ENCODE assay signal across 1 cellular context in genomic region chr11:46718155-46719019, GRCh38.
TF ChIP-seq lines count a peak whose summit lies in the region.

No MANE protein-coding gene starts in this region.

TF ChIP-seq in HepG2, 621 proteins besides CTCF, POLR2A, EP300 and RAD21 (continued from another document and continues in another):
- TF ChIP-seq, protein P1, sequence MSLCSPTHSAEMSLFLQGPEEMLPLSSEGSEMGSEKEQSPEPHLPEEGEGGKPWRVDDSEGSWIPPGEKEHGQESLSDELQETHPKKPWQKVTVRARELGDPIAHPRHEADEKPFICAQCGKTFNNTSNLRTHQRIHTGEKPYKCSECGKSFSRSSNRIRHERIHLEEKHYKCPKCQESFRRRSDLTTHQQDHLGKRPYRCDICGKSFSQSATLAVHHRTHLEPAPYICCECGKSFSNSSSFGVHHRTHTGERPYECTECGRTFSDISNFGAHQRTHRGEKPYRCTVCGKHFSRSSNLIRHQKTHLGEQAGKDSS (CRISPR knock-in tag; IDR thresholded peaks at IDR 0.05; ENCODE audit: borderline replicate concordance, low read depth): 0 out of 2 replicates have a peak, but pooled peaks have one; percentile 23
- TF ChIP-seq ZMYM2 (CRISPR knock-in tag; IDR thresholded peaks at IDR 0.05): no peak; the same call in 1 of the 2 replicates
- TF ChIP-seq MBD4 (IDR thresholded peaks at IDR 0.05; ENCODE audit: borderline replicate concordance, low read length): no peak
- TF ChIP-seq RNF2 (conservative IDR thresholded peaks at IDR 0.05; ENCODE audit: low read depth): no peak
- TF ChIP-seq ZBTB3 (CRISPR knock-in tag; IDR thresholded peaks at IDR 0.05; ENCODE audit: borderline replicate concordance, low read depth): peak; percentile 51; the same call in 1 of the 2 replicates
- peak; percentile 98 for TF ChIP-seq MED1 (CRISPR knock-in tag; IDR thresholded peaks at IDR 0.05)
- no peak for TF ChIP-seq DDIT3 (CRISPR knock-in tag; IDR thresholded peaks at IDR 0.05)
- TF ChIP-seq POGZ (CRISPR knock-in tag; IDR thresholded peaks at IDR 0.05): peak; percentile 81
- TF ChIP-seq HOXA9 (CRISPR knock-in tag; IDR thresholded peaks at IDR 0.05; ENCODE audit: borderline replicate concordance): no peak
- TF ChIP-seq ZNF3 (CRISPR knock-in tag; IDR thresholded peaks at IDR 0.05): no peak
- no peak; the same call in 1 of the 2 replicates for TF ChIP-seq KMT2B (CRISPR knock-in tag; IDR thresholded peaks at IDR 0.05)
- peak; percentile 90 for TF ChIP-seq NCOA1 (CRISPR knock-in tag; IDR thresholded peaks at IDR 0.05)
- TF ChIP-seq ZNF782 (CRISPR knock-in tag; IDR thresholded peaks at IDR 0.05; ENCODE audit: borderline replicate concordance): no peak
- no peak for TF ChIP-seq SUZ12 (IDR thresholded peaks at IDR 0.05; ENCODE audit: low read depth, low read length)
- no peak for TF ChIP-seq ZNF296 (CRISPR knock-in tag; conservative IDR thresholded peaks at IDR 0.05)
- TF ChIP-seq ZNF670 (CRISPR knock-in tag; IDR thresholded peaks at IDR 0.05; ENCODE audit: borderline replicate concordance): peak; percentile 36
- no peak for TF ChIP-seq ZNF230 (CRISPR knock-in tag; IDR thresholded peaks at IDR 0.05)
- TF ChIP-seq, protein P2, sequence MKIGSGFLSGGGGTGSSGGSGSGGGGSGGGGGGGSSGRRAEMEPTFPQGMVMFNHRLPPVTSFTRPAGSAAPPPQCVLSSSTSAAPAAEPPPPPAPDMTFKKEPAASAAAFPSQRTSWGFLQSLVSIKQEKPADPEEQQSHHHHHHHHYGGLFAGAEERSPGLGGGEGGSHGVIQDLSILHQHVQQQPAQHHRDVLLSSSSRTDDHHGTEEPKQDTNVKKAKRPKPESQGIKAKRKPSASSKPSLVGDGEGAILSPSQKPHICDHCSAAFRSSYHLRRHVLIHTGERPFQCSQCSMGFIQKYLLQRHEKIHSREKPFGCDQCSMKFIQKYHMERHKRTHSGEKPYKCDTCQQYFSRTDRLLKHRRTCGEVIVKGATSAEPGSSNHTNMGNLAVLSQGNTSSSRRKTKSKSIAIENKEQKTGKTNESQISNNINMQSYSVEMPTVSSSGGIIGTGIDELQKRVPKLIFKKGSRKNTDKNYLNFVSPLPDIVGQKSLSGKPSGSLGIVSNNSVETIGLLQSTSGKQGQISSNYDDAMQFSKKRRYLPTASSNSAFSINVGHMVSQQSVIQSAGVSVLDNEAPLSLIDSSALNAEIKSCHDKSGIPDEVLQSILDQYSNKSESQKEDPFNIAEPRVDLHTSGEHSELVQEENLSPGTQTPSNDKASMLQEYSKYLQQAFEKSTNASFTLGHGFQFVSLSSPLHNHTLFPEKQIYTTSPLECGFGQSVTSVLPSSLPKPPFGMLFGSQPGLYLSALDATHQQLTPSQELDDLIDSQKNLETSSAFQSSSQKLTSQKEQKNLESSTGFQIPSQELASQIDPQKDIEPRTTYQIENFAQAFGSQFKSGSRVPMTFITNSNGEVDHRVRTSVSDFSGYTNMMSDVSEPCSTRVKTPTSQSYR (CRISPR knock-in tag; IDR thresholded peaks at IDR 0.05; ENCODE audit: borderline replicate concordance): peak; percentile 99
- TF ChIP-seq RARG (CRISPR knock-in tag; IDR thresholded peaks at IDR 0.05; ENCODE audit: low read depth): no peak
- TF ChIP-seq SMAD9 (CRISPR knock-in tag; IDR thresholded peaks at IDR 0.05): no peak
- TF ChIP-seq, protein P3, sequence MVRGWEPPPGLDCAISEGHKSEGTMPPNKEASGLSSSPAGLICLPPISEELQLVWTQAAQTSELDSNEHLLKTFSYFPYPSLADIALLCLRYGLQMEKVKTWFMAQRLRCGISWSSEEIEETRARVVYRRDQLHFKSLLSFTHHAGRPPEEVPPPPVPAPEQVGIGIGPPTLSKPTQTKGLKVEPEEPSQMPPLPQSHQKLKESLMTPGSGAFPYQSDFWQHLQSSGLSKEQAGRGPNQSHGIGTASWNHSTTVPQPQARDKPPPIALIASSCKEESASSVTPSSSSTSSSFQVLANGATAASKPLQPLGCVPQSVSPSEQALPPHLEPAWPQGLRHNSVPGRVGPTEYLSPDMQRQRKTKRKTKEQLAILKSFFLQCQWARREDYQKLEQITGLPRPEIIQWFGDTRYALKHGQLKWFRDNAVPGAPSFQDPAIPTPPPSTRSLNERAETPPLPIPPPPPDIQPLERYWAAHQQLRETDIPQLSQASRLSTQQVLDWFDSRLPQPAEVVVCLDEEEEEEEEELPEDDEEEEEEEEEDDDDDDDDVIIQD (CRISPR knock-in tag; IDR thresholded peaks at IDR 0.05; ENCODE audit: low read depth): 0 out of 2 replicates have a peak, but pooled peaks have one; percentile 37
- no peak for TF ChIP-seq ZNF260 (CRISPR knock-in tag; IDR thresholded peaks at IDR 0.05; ENCODE audit: borderline replicate concordance, low read depth)
- peak; percentile 73; the same call in 1 of the 2 replicates for TF ChIP-seq TFAP4 (IDR thresholded peaks at IDR 0.05; ENCODE audit: borderline replicate concordance, low read depth)
- no peak for TF ChIP-seq CCAR2 (optimal IDR thresholded peaks at IDR 0.05; ENCODE audit: low read depth, low read length)
- TF ChIP-seq ZNF652 (CRISPR knock-in tag; IDR thresholded peaks at IDR 0.05; ENCODE audit: borderline replicate concordance, low read depth): no peak; the same call in 1 of the 2 replicates
- TF ChIP-seq REST (IDR thresholded peaks at IDR 0.05; ENCODE audit: borderline replicate concordance in 1 of 2, low read depth in 1 of 2, low read length in 2 of 2): 0 out of 4 replicates have a peak, but pooled peaks of 1 of the 2 experiments have one; percentile 53
- TF ChIP-seq SNAPC4 (CRISPR knock-in tag; IDR thresholded peaks at IDR 0.05): no peak
- TF ChIP-seq ZNF777 (CRISPR knock-in tag; IDR thresholded peaks at IDR 0.05): no peak
- no peak; the same call in 1 of the 2 replicates for TF ChIP-seq ZNF772 (CRISPR knock-in tag; IDR thresholded peaks at IDR 0.05)
- peak; percentile 75 for TF ChIP-seq BCL3 (CRISPR knock-in tag; IDR thresholded peaks at IDR 0.05)
- peak; percentile 62; the same call in 1 of the 2 replicates for TF ChIP-seq REL (CRISPR knock-in tag; conservative IDR thresholded peaks at IDR 0.05)
- peak; percentile 63 for TF ChIP-seq ZNF263 (CRISPR knock-in tag; IDR thresholded peaks at IDR 0.05)
- TF ChIP-seq NFKBIZ (CRISPR knock-in tag; IDR thresholded peaks at IDR 0.05): 0 out of 2 replicates have a peak, but pooled peaks have one; percentile 24
- no peak for TF ChIP-seq ZNF329 (CRISPR knock-in tag; IDR thresholded peaks at IDR 0.05; ENCODE audit: low read depth)
- no peak for TF ChIP-seq SRSF4 (IDR thresholded peaks at IDR 0.05; ENCODE audit: low read depth, low read length, poor library complexity, severe bottlenecking)
- TF ChIP-seq GABPB1 (CRISPR knock-in tag; IDR thresholded peaks at IDR 0.05): peak; percentile 84
- TF ChIP-seq BCLAF1 (IDR thresholded peaks at IDR 0.05): no peak
- no peak for TF ChIP-seq NFE2L1 (CRISPR knock-in tag; IDR thresholded peaks at IDR 0.05; ENCODE audit: borderline replicate concordance)
- TF ChIP-seq RCOR2 (CRISPR knock-in tag; IDR thresholded peaks at IDR 0.05): peak; percentile 93
- TF ChIP-seq TARDBP (CRISPR knock-in tag; IDR thresholded peaks at IDR 0.05): peak; percentile 86
